17 cellular contexts compared by ENCODE assay signal in the genomic region with DNA sequence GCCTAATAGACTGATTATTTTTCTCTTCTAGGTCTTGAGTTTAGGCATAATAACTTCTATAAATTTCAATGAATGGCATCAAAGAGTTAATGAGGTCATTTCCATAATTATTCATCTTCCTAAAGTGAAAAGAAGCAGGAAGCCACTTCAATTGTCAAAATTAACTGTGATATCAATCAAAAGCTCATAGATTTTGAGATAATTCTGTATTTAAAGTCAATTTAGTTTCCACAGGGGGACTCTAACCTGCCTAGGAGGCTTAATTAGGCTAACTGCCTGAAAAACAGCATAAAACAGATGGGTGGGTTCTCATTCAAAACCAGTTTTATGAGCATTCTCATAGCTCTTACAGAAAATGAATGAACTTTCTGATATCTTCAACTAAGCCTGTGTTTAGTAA.
"Had no signal": no experiment of that assay in that cellular context is flagged by ENCODE, and none has a peak within 500 bp of the region (broad histone marks: within the 10 kb centered on the region; RNA-seq: fewer than 3 reads in every experiment).

No MANE protein-coding gene starts in this region.

- DNase-seq: activated CD4-positive, alpha-beta T cell treated with anti-CD3 and anti-CD28 coated beads for 4 hours; activated CD4-positive, alpha-beta T cell treated with anti-CD3 and anti-CD28 coated beads, Interleukin-2, amount 50 U/mL, for 4 hours; activated CD8-positive, alpha-beta memory T cell treated with anti-CD3 and anti-CD28 coated beads, Interleukin-2, amount 50 U/mL, for 48 hours; activated CD8-positive, alpha-beta T cell treated with anti-CD3 and anti-CD28 coated beads, Interleukin-2, amount 10 ng/mL, durations not matched to agents 7 days and 5 days; activated naive CD4-positive, alpha-beta T cell treated with Interleukin-2 at 50 U/mL for 16 hours; activated T-cell treated with anti-CD3 and anti-CD28 coated beads, Interleukin-2, amount 50 U/mL, for 1 hour; amygdala; Karpas-422; NCI-H1048; NCI-H1417 treated with DMSO at 0.1 percent for 48 hours; NCI-H1694; NCI-H2029; NCI-H2107; NCI-H2171 treated with DMSO at 0.1 percent for 48 hours; NCI-H226; NCI-H82; SIG-M5 had no signal
